Comparison of ENCODE assay signal across 29 cellular contexts in genomic region chr5:74963407-74963806, GRCh38.
"Had no signal": no experiment of that assay in that cellular context is flagged by ENCODE, and none has a peak within 500 bp of the region (broad histone marks: within the 10 kb centered on the region; RNA-seq: fewer than 3 reads in every experiment).

No MANE protein-coding gene starts in this region.

- H3K4me3 ChIP-seq: coronary artery, heart right ventricle, pancreas, prostate gland, skin epidermis, thoracic aorta, upper lobe of left lung, vagina had no signal

- H3K27me3 ChIP-seq: pancreas, upper lobe of left lung, vagina had no signal

- DNase-seq: activated CD4-positive, alpha-beta T cell treated with anti-CD3 and anti-CD28 coated beads for 1 hour; activated CD4-positive, alpha-beta T cell treated with anti-CD3 and anti-CD28 coated beads, Interleukin-2, amount 50 U/mL, for 1 hour; activated CD8-positive, alpha-beta T cell treated with anti-CD3 and anti-CD28 coated beads for 36 hours; activated gamma-delta T cell treated with Interleukin-2 at 50 U/mL for 16 hours; activated naive CD8-positive, alpha-beta T cell treated with anti-CD3 and anti-CD28 coated beads, Interleukin-2, amount 50 U/mL, for 24 hours; activated T-cell treated with anti-CD3 and anti-CD28 coated beads, Interleukin-2, amount 50 U/mL, for 4 hours; anterior cingulate cortex; effector memory CD8-positive, alpha-beta T cell; foreskin melanocyte; heart right ventricle; left ventricle myocardium superior; nephron progenitor cell; pancreas; retina; stimulated activated CD4-positive, alpha-beta T cell treated with anti-CD3 and anti-CD28 coated beads, Interleukin-12 subunit alpha, Interleukin-12 subunit beta, amount 100 ng/mL, for 4 hours; stimulated activated CD4-positive, alpha-beta T cell treated with anti-CD3 and anti-CD28 coated beads, Interleukin-4, amount 100 ng/mL, for 1 hour; stimulated activated naive CD8-positive, alpha-beta T cell treated with anti-CD3 and anti-CD28 coated beads, Interleukin-15, Interleukin-2, amounts not matched to agents 100 U/mL and 50 U/mL, for 24 hours; upper lobe of left lung had no signal

- H3K36me3 Mint-ChIP-seq: activated naive CD4-positive, alpha-beta T cell treated with anti-CD3 and anti-CD28 coated beads, Interleukin-2, amount 50 U/mL, for 24 hours; brain had no signal

- H3K9me3 ChIP-seq: heart right ventricle, neutrophil, pancreas, prostate gland, thoracic aorta, upper lobe of left lung, vagina had no signal

- H3K27ac ChIP-seq: coronary artery, heart right ventricle, neutrophil, pancreas, prostate gland, skin epidermis, thoracic aorta, upper lobe of left lung, vagina had no signal

- ATAC-seq: activated CD8-positive, alpha-beta T cell treated with anti-CD3 and anti-CD28 coated beads for 36 hours; activated naive CD8-positive, alpha-beta T cell treated with anti-CD3 and anti-CD28 coated beads, Interleukin-2, amount 50 U/mL, for 24 hours; activated T-cell treated with anti-CD3 and anti-CD28 coated beads, Interleukin-2, amount 50 U/mL, for 4 hours; activated T-helper 17 cell treated with anti-CD3 and anti-CD28 coated beads, Interleukin-2, amount 50 U/mL, for 72 hours; effector memory CD8-positive, alpha-beta T cell; esophagus mucosa; heart right ventricle; left ventricle myocardium superior; pancreas; sciatic nerve; stimulated activated naive CD8-positive, alpha-beta T cell treated with anti-CD3 and anti-CD28 coated beads, Interleukin-15, Interleukin-2, amounts not matched to agents 100 U/mL and 50 U/mL, for 24 hours had no signal

- FAIRE-seq: pancreas had no signal

- H3K27me3 Mint-ChIP-seq: activated naive CD4-positive, alpha-beta T cell treated with anti-CD3 and anti-CD28 coated beads, Interleukin-2, amount 50 U/mL, for 24 hours; activated naive CD8-positive, alpha-beta T cell treated with anti-CD3 and anti-CD28 coated beads, Interleukin-2, amount 50 U/mL, for 24 hours had no signal

- H3K4me3 Mint-ChIP-seq: activated CD8-positive, alpha-beta T cell treated with anti-CD3 and anti-CD28 coated beads for 36 hours; activated naive CD4-positive, alpha-beta T cell treated with anti-CD3 and anti-CD28 coated beads, Interleukin-2, amount 50 U/mL, for 24 hours; activated naive CD8-positive, alpha-beta T cell treated with anti-CD3 and anti-CD28 coated beads, Interleukin-2, amount 50 U/mL, for 24 hours; activated T-cell treated with anti-CD3 and anti-CD28 coated beads, Interleukin-2, amount 50 U/mL, for 4 hours; activated T-helper 17 cell treated with anti-CD3 and anti-CD28 coated beads, Interleukin-2, amount 50 U/mL, for 72 hours; brain; effector memory CD8-positive, alpha-beta T cell; nephron progenitor cell had no signal

- H3K36me3 ChIP-seq: heart right ventricle, neutrophil, pancreas, prostate gland, thoracic aorta, upper lobe of left lung, vagina had no signal

- H3K27ac Mint-ChIP-seq: activated CD8-positive, alpha-beta T cell treated with anti-CD3 and anti-CD28 coated beads for 36 hours; activated naive CD4-positive, alpha-beta T cell treated with anti-CD3 and anti-CD28 coated beads, Interleukin-2, amount 50 U/mL, for 24 hours; activated naive CD8-positive, alpha-beta T cell treated with anti-CD3 and anti-CD28 coated beads, Interleukin-2, amount 50 U/mL, for 24 hours; activated T-helper 17 cell treated with anti-CD3 and anti-CD28 coated beads, Interleukin-2, amount 50 U/mL, for 72 hours; brain; effector memory CD8-positive, alpha-beta T cell; nephron progenitor cell had no signal

- H3K4me1 Mint-ChIP-seq: activated naive CD4-positive, alpha-beta T cell treated with anti-CD3 and anti-CD28 coated beads, Interleukin-2, amount 50 U/mL, for 24 hours; activated naive CD8-positive, alpha-beta T cell treated with anti-CD3 and anti-CD28 coated beads, Interleukin-2, amount 50 U/mL, for 24 hours; activated T-helper 17 cell treated with anti-CD3 and anti-CD28 coated beads, Interleukin-2, amount 50 U/mL, for 72 hours; brain had no signal

- H3K9me3 Mint-ChIP-seq: activated CD8-positive, alpha-beta T cell treated with anti-CD3 and anti-CD28 coated beads for 36 hours; activated naive CD4-positive, alpha-beta T cell treated with anti-CD3 and anti-CD28 coated beads, Interleukin-2, amount 50 U/mL, for 24 hours; activated naive CD8-positive, alpha-beta T cell treated with anti-CD3 and anti-CD28 coated beads, Interleukin-2, amount 50 U/mL, for 24 hours; activated T-cell treated with anti-CD3 and anti-CD28 coated beads, Interleukin-2, amount 50 U/mL, for 4 hours; activated T-helper 17 cell treated with anti-CD3 and anti-CD28 coated beads, Interleukin-2, amount 50 U/mL, for 72 hours; effector memory CD8-positive, alpha-beta T cell; nephron progenitor cell had no signal

- H3K4me1 ChIP-seq: heart right ventricle, prostate gland, upper lobe of left lung, vagina had no signal
